In genomic region chr4:56466296-56466761, GRCh38 we compare ENCODE assay signal across 8 cellular contexts. TPM values are rescaled to one million over a fixed set of nuclear protein-coding genes. Genes with fewer than 3 reads are reported as not detected.
DNase-seq lines count a peak whose midpoint lies in the region; ATAC-seq and TF ChIP-seq lines count a peak whose summit lies in the region.
"Not testable (repeated sequence)": the region's sequence is repeated elsewhere in the genome, so short reads cannot be mapped to it uniquely, and the experiment has no call there.

No MANE protein-coding gene starts in this region.

- peak; percentile 71 for ATAC-seq in SK-N-SH treated with all-trans-retinoic acid at 6 μM for 48 hours
- peak in 1 of 2 donors; percentile 42 for ATAC-seq in lower lobe of right lung

- H3K36me3 ChIP-seq in MG63 (peaks cover 19% of the 10 kb centered on the region), adrenal gland (replicated peaks in 1 of 2) (peaks cover 0 to 20% of the 10 kb centered on the region in 2 donors), lower lobe of right lung (peaks cover 19% of the 10 kb centered on the region), skeletal muscle satellite cell (ENCODE audit: insufficient read depth, low read length) (peaks cover 22% of the 10 kb centered on the region)

- H3K4me1 ChIP-seq in adrenal gland (replicated peaks in 1 of 2) (peaks cover 11 to 29% of the 10 kb centered on the region in 2 donors), lower lobe of right lung (peaks cover 35% of the 10 kb centered on the region), skeletal muscle satellite cell (ENCODE audit: control insufficient read depth, insufficient read depth, low read length) (peaks cover 22% of the 10 kb centered on the region)

- H3K4me3 ChIP-seq in AG04449 (ENCODE audit: low read depth, low read length) (peak overlapping the region; percentile 89), GM12875 (ENCODE audit: low read depth, low read length) (peak overlapping the region; percentile 83), MG63 (peak overlapping the region; percentile 75), adrenal gland (peak overlapping the region in 3 of 4 donors; percentile 93 to 100 (median 97)), fibroblast of mammary gland (ENCODE audit: control insufficient read depth, low read depth, low read length) (peak overlapping the region; percentile 80), lower lobe of right lung (peak overlapping the region; percentile 91), skeletal muscle satellite cell (ENCODE audit: low read length) (peak overlapping the region; percentile 81)

- peak overlapping the region; percentile 94 for H3K9ac ChIP-seq in skeletal muscle satellite cell (ENCODE audit: low read depth, low read length)

- peak; percentile 26 for DNase-seq in AG04449 (ENCODE audit: low read depth, low spot score)
- peak; percentile 51 for DNase-seq in MG63
- peak in 6 of 7 donors; percentile 25 to 68 (median 53) for DNase-seq in adrenal gland
- DNase-seq in fibroblast of mammary gland (ENCODE audit: low read depth): peak; percentile 81
- not testable (repeated sequence) for DNase-seq in lower lobe of right lung

- WGBS in adrenal gland, 4 donors: 14 to 20% (median 14%) methylated on average over 8 of the region's 8 CpGs

- CTCF ChIA-PET in AG04449 (lab: Yijun Ruan, JAX): interaction anchor here (0.8 to 1.5 kb wide), 3 partner anchors 30 to 372 kb away, joined by 3 to 4 read pairs (median 3); partner anchors contain the start of gene PAICS

- not testable (repeated sequence) for H3K27me3 ChIP-seq in MG63; adrenal gland; lower lobe of right lung (ENCODE audit: low read depth); skeletal muscle satellite cell (ENCODE audit: control insufficient read depth, insufficient read depth, low read length)

- TF ChIP-seq POLR2A in adrenal gland (IDR thresholded peaks at IDR 0.05): peak; percentile 32 to 85

- H3K9me3 ChIP-seq in MG63; adrenal gland (replicated peaks in 1 of 3); lower lobe of right lung; skeletal muscle satellite cell (replicated peaks; ENCODE audit: low read length): not testable (repeated sequence)

- H3K27ac ChIP-seq in adrenal gland (peak overlapping the region; percentile 87 to 94 (median 90)), lower lobe of right lung (peak overlapping the region; percentile 90)

- POLR2A ChIA-PET in AG04449 (lab: Yijun Ruan, JAX): interaction anchor here (0.8 to 2.3 kb wide), 4 partner anchors 12 to 79 kb away, joined by 3 to 13 read pairs (median 4); partner anchors contain the start of genes AASDH, PAICS and PPAT

- intact Hi-C loops in adrenal gland (cut with DNase I); lower lobe of right lung (cut with DNase I): not testable (repeated sequence)

- TF ChIP-seq CTCF in AG04449 (IDR thresholded peaks at IDR 0.05; ENCODE audit: insufficient read depth, low read length, missing control alignments); GM12875 (IDR thresholded peaks at IDR 0.05; ENCODE audit: borderline replicate concordance, insufficient read depth, low read depth, low read length); adrenal gland (IDR thresholded peaks at IDR 0.05); fibroblast of mammary gland (conservative IDR thresholded peaks at IDR 0.05; ENCODE audit: control insufficient read depth, insufficient read depth, low read depth, low read length); lower lobe of right lung (IDR thresholded peaks at IDR 0.05): not testable (repeated sequence)

- H3K4me2 ChIP-seq in skeletal muscle satellite cell (ENCODE audit: low read length): peak overlapping the region; percentile 88

RNA-seq across cellular contexts. Expression of gene SRP72, which starts 1.1 kb away (rescaled TPM):
- 13.1 and 36.1 TPM in 2 replicates for total RNA-seq in MG63 (2014; rRNA removed; shearing (Covaris generic); ENCODE audit: low replicate concordance)
- total RNA-seq in adrenal gland: 100 to 1,000 TPM in 1 of 8 donors, 10 to 100 TPM in 7; 28.0 to 160 (median 66.5) TPM
- 100 to 1,000 TPM in 1 of 3 donors, 10 to 100 TPM in 2; 32.4 to 207 (median 32.7) TPM for polyA plus RNA-seq in adrenal gland
- total RNA-seq in lower lobe of right lung: 77.7 TPM
- total RNA-seq in skeletal muscle satellite cell (2012; rRNA removed): 88.2 and 108 TPM in 2 replicates

RNA-seq across cellular contexts. Expression of gene PAICS, which starts 30.3 kb away (rescaled TPM):
- 125 and 176 TPM in 2 replicates for total RNA-seq in MG63 (2014; rRNA removed; shearing (Covaris generic); ENCODE audit: low replicate concordance)
- total RNA-seq in adrenal gland (10 to 100 TPM; 19.4 to 84.2 (median 61.2) TPM), lower lobe of right lung (21.0 TPM)
- polyA plus RNA-seq in adrenal gland: 100 to 1,000 TPM in 1 of 3 donors, 10 to 100 TPM in 2; 29.2 to 129 (median 39.2) TPM
- total RNA-seq in skeletal muscle satellite cell (2012; rRNA removed): 74.5 and 85.2 TPM in 2 replicates

RNA-seq across cellular contexts. Expression of gene PPAT, which starts 30.9 kb away (rescaled TPM):
- total RNA-seq in MG63 (2014; rRNA removed; shearing (Covaris generic); ENCODE audit: low replicate concordance): 26.5 and 27.7 TPM in 2 replicates
- total RNA-seq in adrenal gland: 10 to 100 TPM in 4 of 8 donors, 1 to 10 TPM in 4; 6.0 to 18.1 (median 11.5) TPM
- polyA plus RNA-seq in adrenal gland: 10 to 100 TPM in 1 of 3 donors, 1 to 10 TPM in 2; 1.8 to 15.7 (median 2.0) TPM
- 4.7 TPM for total RNA-seq in lower lobe of right lung
- 29.4 and 29.5 TPM in 2 replicates for total RNA-seq in skeletal muscle satellite cell (2012; rRNA removed)

RNA-seq across cellular contexts. Expression of gene ARL9, which starts 39.3 kb away (rescaled TPM):
- 0.26 TPM in 1 of 2 replicates, not detected in the other for total RNA-seq in MG63 (2014; rRNA removed; shearing (Covaris generic); ENCODE audit: low replicate concordance)
- total RNA-seq in adrenal gland (1 to 10 TPM in 1 of 8 donors, under 1 TPM in 4, not detected in 3; 0.38 to 1.1 (median 0.41) TPM), lower lobe of right lung (not detected)
- 1 to 10 TPM in 1 of 3 donors, under 1 TPM in 2; 0.66 to 1.2 (median 0.88) TPM for polyA plus RNA-seq in adrenal gland
- total RNA-seq in skeletal muscle satellite cell (2012; rRNA removed): 0.51 and 1.1 TPM in 2 replicates
